Comparison of ENCODE assay signal across 3 cellular contexts in the genomic region with DNA sequence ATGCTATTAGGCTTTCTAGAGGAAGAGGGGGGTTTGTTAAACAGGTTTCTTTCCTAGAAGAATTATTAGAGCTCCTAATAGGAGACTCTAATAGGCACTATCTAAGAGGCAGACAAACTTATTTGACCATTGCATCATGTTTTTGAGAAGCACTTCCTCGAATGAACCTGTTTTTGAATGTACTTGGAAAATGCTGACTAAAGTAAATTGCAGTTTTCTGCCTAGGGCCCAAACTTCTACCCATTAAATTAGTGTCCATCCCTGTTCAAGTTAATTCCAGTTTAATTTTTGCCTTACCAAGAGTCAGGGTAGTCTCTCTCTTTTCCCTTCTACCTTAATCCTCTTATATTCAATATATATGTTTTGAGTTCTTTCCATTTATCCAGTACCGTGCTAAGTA.
A peak's percentile ranks its signal among the peaks of the same experiment; 100 is the strongest.
TF ChIP-seq lines count a peak whose summit lies in the region.

No MANE protein-coding gene starts in this region.

TF ChIP-seq in HepG2, 621 proteins besides CTCF, POLR2A, EP300 and RAD21:
- TF ChIP-seq MAFK (conservative IDR thresholded peaks at IDR 0.05 in 1 of 2, IDR thresholded peaks at IDR 0.05 in 1 of 2; ENCODE audit: low read length in 2 of 2) (peak; percentile 81 to 92), MAFF (IDR thresholded peaks at IDR 0.05; ENCODE audit: low read depth, low read length) (peak; percentile 81)
- TF ChIP-seq, protein P1, sequence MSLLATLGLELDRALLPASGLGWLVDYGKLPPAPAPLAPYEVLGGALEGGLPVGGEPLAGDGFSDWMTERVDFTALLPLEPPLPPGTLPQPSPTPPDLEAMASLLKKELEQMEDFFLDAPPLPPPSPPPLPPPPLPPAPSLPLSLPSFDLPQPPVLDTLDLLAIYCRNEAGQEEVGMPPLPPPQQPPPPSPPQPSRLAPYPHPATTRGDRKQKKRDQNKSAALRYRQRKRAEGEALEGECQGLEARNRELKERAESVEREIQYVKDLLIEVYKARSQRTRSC (CRISPR knock-in tag; IDR thresholded peaks at IDR 0.05; ENCODE audit: low read depth), result no peak

TF ChIP-seq in IMR-90, 13 proteins besides CTCF, POLR2A, EP300 and RAD21:
- TF ChIP-seq MAZ (IDR thresholded peaks at IDR 0.05; ENCODE audit: borderline replicate concordance, low read depth, low read length) (no peak), BHLHE40 (IDR thresholded peaks at IDR 0.05; ENCODE audit: low read depth, low read length) (no peak), MAFK (IDR thresholded peaks at IDR 0.05; ENCODE audit: low read depth, low read length) (peak; percentile 85), RCOR1 (IDR thresholded peaks at IDR 0.05; ENCODE audit: insufficient replicate concordance, low read length) (no peak), SMC3 (IDR thresholded peaks at IDR 0.05; ENCODE audit: low read depth, low read length) (no peak), FOS (IDR thresholded peaks at IDR 0.05; ENCODE audit: low read depth, low read length) (no peak)
TF ChIP-seq in IMR-90: peak in this region for 1.

TF ChIP-seq in H1, 55 proteins besides CTCF, POLR2A, EP300 and RAD21:
- TF ChIP-seq SIRT6 (IDR thresholded peaks at IDR 0.05; ENCODE audit: low read length) (no peak), YY1 (IDR thresholded peaks at IDR 0.05; ENCODE audit: low read depth, low read length) (no peak), SRF (IDR thresholded peaks at IDR 0.05; ENCODE audit: low read depth, low read length) (no peak), KDM1A (IDR thresholded peaks at IDR 0.05; ENCODE audit: borderline replicate concordance, low read length) (no peak), SIX5 (IDR thresholded peaks at IDR 0.05; ENCODE audit: low read depth, low read length) (no peak), BCL11A (IDR thresholded peaks at IDR 0.05; ENCODE audit: low read depth in 2 of 2, low read length in 2 of 2) (no peak), MAFK (IDR thresholded peaks at IDR 0.05; ENCODE audit: low read depth, low read length) (peak; percentile 56; the same call in 1 of the 2 replicates)
TF ChIP-seq in H1: peak in this region for 1.
